Comparison of ENCODE assay signal across 16 cellular contexts in the genomic region with DNA sequence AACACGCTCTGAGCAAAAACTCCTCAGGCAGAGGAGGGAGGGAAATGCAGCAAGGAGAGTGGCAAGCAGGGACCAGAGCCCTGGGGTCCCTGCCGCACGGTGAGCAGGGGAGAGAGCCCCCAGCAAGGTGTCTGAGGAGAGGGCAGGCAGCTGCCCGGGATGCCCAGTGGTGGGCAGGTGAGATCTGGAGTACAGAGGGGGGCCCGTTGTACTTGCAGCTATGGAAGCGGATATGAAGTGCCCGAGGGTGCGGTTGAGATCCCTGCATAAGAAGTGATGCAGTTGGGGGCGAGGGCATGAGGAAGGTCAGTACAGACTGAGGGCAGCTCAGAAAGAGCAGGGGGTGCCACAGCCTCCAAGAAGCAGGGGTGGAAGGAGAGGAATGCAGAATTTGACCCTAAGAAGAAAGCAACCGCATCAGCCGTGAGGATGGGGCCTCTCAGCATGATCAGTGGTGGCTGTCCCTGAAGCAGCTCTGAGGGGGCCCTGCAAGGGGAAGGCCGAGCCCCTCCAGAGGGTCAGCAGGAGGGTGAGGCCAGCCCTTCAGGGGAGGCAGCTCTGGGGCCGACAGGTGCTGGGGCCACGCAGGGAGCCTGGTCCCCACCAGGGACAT.
"Had no signal": no experiment of that assay in that cellular context is flagged by ENCODE, and none has a peak within 500 bp of the region (broad histone marks: within the 10 kb centered on the region; RNA-seq: fewer than 3 reads in every experiment).

No MANE protein-coding gene starts in this region.

- H3K27me3 ChIP-seq: cardiac muscle cell, suprapubic skin had no signal

- H3K36me3 Mint-ChIP-seq: activated naive CD8-positive, alpha-beta T cell treated with anti-CD3 and anti-CD28 coated beads, Interleukin-2, amount 10 ng/mL, durations not matched to agents 7 days and 5 days; natural killer cell had no signal

- H3K27ac Mint-ChIP-seq: activated naive CD8-positive, alpha-beta T cell treated with anti-CD3 and anti-CD28 coated beads, Interleukin-2, amount 10 ng/mL, durations not matched to agents 7 days and 5 days; natural killer cell; stimulated activated naive CD8-positive, alpha-beta T cell treated with anti-CD3 and anti-CD28 coated beads, Interleukin-15, Interleukin-2, amounts not matched to agents 100 ng/mL and 50 ng/mL, for 24 hours; T-helper 1 cell treated with Interleukin-12 subunit alpha and Interleukin-12 subunit beta and Interleukin-4 antibody, amounts not matched to agents 30 μg/mL and 1 μg/mL, for 36 hours had no signal

- H3K9me3 ChIP-seq: suprapubic skin had no signal

- H3K27me3 Mint-ChIP-seq: activated naive CD8-positive, alpha-beta T cell treated with anti-CD3 and anti-CD28 coated beads, Interleukin-2, amount 10 ng/mL, durations not matched to agents 7 days and 5 days; stimulated activated naive CD8-positive, alpha-beta T cell treated with anti-CD3 and anti-CD28 coated beads, Interleukin-15, Interleukin-2, amounts not matched to agents 100 ng/mL and 50 ng/mL, for 24 hours had no signal

- H3K4me3 ChIP-seq: cardiac muscle cell, lung, suprapubic skin had no signal

- DNase-seq: activated CD4-positive, alpha-beta T cell treated with anti-CD3 and anti-CD28 coated beads, Interleukin-2, amount 50 U/mL, for 4 hours; activated CD4-positive, CD25-positive, alpha-beta regulatory T cell treated with anti-CD3 and anti-CD28 coated beads, Interleukin-2, amount 50 U/mL, for 72 hours; activated naive CD8-positive, alpha-beta T cell treated with anti-CD3 and anti-CD28 coated beads, Interleukin-2, amount 10 ng/mL, durations not matched to agents 7 days and 5 days; amygdala; dermis blood vessel endothelial cell; effector memory CD4-positive, alpha-beta T cell; foreskin melanocyte; glutamatergic neuron; natural killer cell had no signal

- H3K4me1 Mint-ChIP-seq: activated naive CD8-positive, alpha-beta T cell treated with anti-CD3 and anti-CD28 coated beads, Interleukin-2, amount 10 ng/mL, durations not matched to agents 7 days and 5 days had no signal

- H3K4me1 ChIP-seq: suprapubic skin had no signal

- H3K27ac ChIP-seq: cardiac muscle cell, suprapubic skin, VCaP had no signal

- ATAC-seq: left lobe of liver, natural killer cell had no signal

- H3K9me3 Mint-ChIP-seq: activated naive CD8-positive, alpha-beta T cell treated with anti-CD3 and anti-CD28 coated beads, Interleukin-2, amount 10 ng/mL, durations not matched to agents 7 days and 5 days; natural killer cell; stimulated activated naive CD8-positive, alpha-beta T cell treated with anti-CD3 and anti-CD28 coated beads, Interleukin-15, Interleukin-2, amounts not matched to agents 100 ng/mL and 50 ng/mL, for 24 hours; T-helper 1 cell treated with Interleukin-12 subunit alpha and Interleukin-12 subunit beta and Interleukin-4 antibody, amounts not matched to agents 30 μg/mL and 1 μg/mL, for 36 hours had no signal

- H3K4me3 Mint-ChIP-seq: activated naive CD8-positive, alpha-beta T cell treated with anti-CD3 and anti-CD28 coated beads, Interleukin-2, amount 10 ng/mL, durations not matched to agents 7 days and 5 days; natural killer cell; stimulated activated naive CD8-positive, alpha-beta T cell treated with anti-CD3 and anti-CD28 coated beads, Interleukin-15, Interleukin-2, amounts not matched to agents 100 ng/mL and 50 ng/mL, for 24 hours; T-helper 1 cell treated with Interleukin-12 subunit alpha and Interleukin-12 subunit beta and Interleukin-4 antibody, amounts not matched to agents 30 μg/mL and 1 μg/mL, for 36 hours had no signal
